Comparison of ENCODE assay signal across 8 cellular contexts in the genomic region with DNA sequence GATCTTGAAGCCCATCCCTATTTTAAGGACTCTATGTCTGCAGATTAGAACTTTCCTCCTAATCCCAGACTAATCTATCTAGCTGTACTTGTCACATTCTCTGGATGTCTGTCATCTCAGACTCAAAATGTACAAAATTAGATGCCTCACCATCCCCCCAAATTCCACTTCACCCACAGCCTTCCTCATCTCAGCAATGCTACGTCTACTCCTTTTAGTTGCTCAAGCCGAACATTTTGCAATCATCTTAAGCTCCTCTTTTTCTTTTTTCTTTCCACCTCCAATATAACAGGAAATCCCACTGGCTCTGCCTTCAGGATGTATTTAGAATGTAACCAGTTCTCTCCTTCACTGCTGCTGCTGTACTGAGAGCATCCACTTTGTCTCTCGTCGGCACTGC.
"Had no signal": no experiment of that assay in that cellular context is flagged by ENCODE, and none has a peak within 500 bp of the region (broad histone marks: within the 10 kb centered on the region; RNA-seq: fewer than 3 reads in every experiment).

No MANE protein-coding gene starts in this region.

- H3K9ac ChIP-seq: GM23248 had no signal

- H2AFZ ChIP-seq: GM23248 had no signal

- H3K4me1 ChIP-seq: HAP-1 had no signal

- H3K27ac ChIP-seq: GM23248, HL-60 had no signal

- H3K4me3 ChIP-seq: GM23248, HAP-1 had no signal

- H3K36me3 ChIP-seq: HAP-1 had no signal

- ATAC-seq: HCT116, HepG2 had no signal

- DNase-seq: GM23248, GOT3, H7, HFFc6 had no signal

- H3K9me3 ChIP-seq: HAP-1 had no signal
